Comparison of ENCODE assay signal across 10 cellular contexts in genomic region chr1:39270368-39270767, GRCh38.
DNase-seq lines count a peak whose midpoint lies in the region; ATAC-seq, FAIRE-seq and TF ChIP-seq lines count a peak whose summit lies in the region.
"Had no signal": no experiment of that assay in that cellular context is flagged by ENCODE, and none has a peak within 500 bp of the region (broad histone marks: within the 10 kb centered on the region; RNA-seq: fewer than 3 reads in every experiment).

No MANE protein-coding gene starts in this region.

- peak overlapping the region; percentile 76 for H3K27ac ChIP-seq in left ventricle myocardium inferior (replicated peaks)
- peak overlapping the region in 4 of 12 donors; percentile 21 to 84 (median 49) for H3K27ac ChIP-seq in heart left ventricle
- H3K27ac ChIP-seq in astrocyte (ENCODE audit: low read depth, low read length), result no peak overlapping the region
- H3K27ac ChIP-seq in uterus, result peak overlapping the region; percentile 90 to 96

- H3K4me3 Mint-ChIP-seq in astrocyte (ENCODE audit: unreplicated experiment), result peak overlapping the region; percentile 73
- peak overlapping the region; percentile 6 for H3K4me3 Mint-ChIP-seq in mesothelial cell of epicardium

- H3K27me3 Mint-ChIP-seq in astrocyte (ENCODE audit: low read depth, unreplicated experiment), result no peaks in the 10 kb centered on the region
- no peaks in the 10 kb centered on the region for H3K27me3 Mint-ChIP-seq in mesothelial cell of epicardium (ENCODE audit: low read depth)

- H3K36me3 ChIP-seq in left ventricle myocardium inferior, result no peaks in the 10 kb centered on the region
- H3K36me3 ChIP-seq in heart left ventricle, result peaks cover 0 to 16% (median 0%) of the 10 kb centered on the region in 9 donors
- H3K36me3 ChIP-seq in astrocyte (ENCODE audit: insufficient read depth, low read length), result peaks cover 5% of the 10 kb centered on the region
- no peaks in the 10 kb centered on the region for H3K36me3 ChIP-seq in uterus

- no peak for ATAC-seq in heart left ventricle
- ATAC-seq in HG03521 (IDR thresholded peaks at IDR 0.05; ENCODE audit: unreplicated experiment), result no peak
- no peak for ATAC-seq in HG03565 (IDR thresholded peaks at IDR 0.05; ENCODE audit: unreplicated experiment)

- H3K9ac ChIP-seq in astrocyte (ENCODE audit: low read length), result no peak overlapping the region

- peaks cover 94% of the 10 kb centered on the region for H3K79me2 ChIP-seq in astrocyte (ENCODE audit: insufficient read depth, low read length)

- FAIRE-seq in astrocyte (lab: Jason Lieb, UNC), result no peak

- no peak overlapping the region for H2AFZ ChIP-seq in astrocyte (ENCODE audit: low read depth, low read length)

- H3K4me1 Mint-ChIP-seq in astrocyte (ENCODE audit: low read depth, unreplicated experiment), result peaks cover 56% of the 10 kb centered on the region
- H3K4me1 Mint-ChIP-seq in mesothelial cell of epicardium, result peaks cover 48% of the 10 kb centered on the region

- H3K9me3 ChIP-seq in left ventricle myocardium inferior (replicated peaks) (no peaks in the 10 kb centered on the region), heart left ventricle (no peaks in the 10 kb centered on the region), astrocyte (ENCODE audit: insufficient read depth, low read depth, low read length) (no peaks in the 10 kb centered on the region), uterus (no peaks in the 10 kb centered on the region)

- intact Hi-C loops in left ventricle myocardium inferior (cut with micrococcal nuclease) (no loop called here), heart left ventricle (cut with DNase I) (loop anchor here in 2 of 10 donors (5.0 to 10.0 kb wide), 2 partner anchors 168 to 264 kb away; no protein-coding TSS in a partner anchor), uterus (cut with DNase I; ENCODE audit: low total_unique reads) (no loop called here)

- DNase-seq in left ventricle myocardium inferior (no peak), heart left ventricle (no peak), astrocyte (ENCODE audit: low read depth) (no peak), mesothelial cell of epicardium (ENCODE audit: low spot score in 2 of 2, unreplicated experiment in 2 of 2) (no peak), uterus (no peak), medulla oblongata (ENCODE audit: extremely low spot score) (no peak)
- DNase-seq: NCI-H1048, SIG-M5 had no signal

- H3K4me2 ChIP-seq in astrocyte (ENCODE audit: low read length), result no peak overlapping the region

- H3K36me3 Mint-ChIP-seq in astrocyte (ENCODE audit: low read depth, unreplicated experiment), result peaks cover 8% of the 10 kb centered on the region
- no peaks in the 10 kb centered on the region for H3K36me3 Mint-ChIP-seq in mesothelial cell of epicardium

- H3K4me3 ChIP-seq in left ventricle myocardium inferior (no peak overlapping the region), heart left ventricle (peak overlapping the region in 1 of 12 donors; percentile 6), astrocyte (ENCODE audit: insufficient read depth, low read depth, low read length) (no peak overlapping the region), uterus (peak overlapping the region; percentile 1 to 12)

- H3K27me3 ChIP-seq in left ventricle myocardium inferior (ENCODE audit: low read depth) (no peaks in the 10 kb centered on the region), heart left ventricle (no peaks in the 10 kb centered on the region), astrocyte (ENCODE audit: insufficient read depth, low read length) (no peaks in the 10 kb centered on the region), uterus (no peaks in the 10 kb centered on the region)

- TF ChIP-seq POLR2A in heart left ventricle (IDR thresholded peaks at IDR 0.05) (no peak), uterus (IDR thresholded peaks at IDR 0.05) (no peak)

- H3K27ac Mint-ChIP-seq in astrocyte (ENCODE audit: unreplicated experiment), result peak overlapping the region; percentile 82
- peak overlapping the region; percentile 26 for H3K27ac Mint-ChIP-seq in mesothelial cell of epicardium

- TF ChIP-seq CTCF in left ventricle myocardium inferior (IDR thresholded peaks at IDR 0.05; ENCODE audit: borderline replicate concordance) (no peak), heart left ventricle (IDR thresholded peaks at IDR 0.05) (no peak), astrocyte (IDR thresholded peaks at IDR 0.05; ENCODE audit: insufficient read depth, low read depth, low read length) (no peak), mesothelial cell of epicardium (IDR thresholded peaks at IDR 0.05; ENCODE audit: unreplicated experiment) (no peak), uterus (IDR thresholded peaks at IDR 0.05) (no peak)

- H3K4me1 ChIP-seq in left ventricle myocardium inferior, result peaks cover 84% of the 10 kb centered on the region
- H3K4me1 ChIP-seq in heart left ventricle, result peaks cover 7 to 85% (median 70%) of the 10 kb centered on the region in 12 donors
- peaks cover 18% of the 10 kb centered on the region for H3K4me1 ChIP-seq in astrocyte (ENCODE audit: insufficient read depth, low read length)
- peaks cover 0 to 20% of the 10 kb centered on the region in 2 donors for H3K4me1 ChIP-seq in uterus

- H3K9me3 Mint-ChIP-seq in astrocyte (ENCODE audit: unreplicated experiment) (no peaks in the 10 kb centered on the region), mesothelial cell of epicardium (no peaks in the 10 kb centered on the region)

- H4K20me1 ChIP-seq in astrocyte (ENCODE audit: insufficient read depth, low read length), result peaks cover 82% of the 10 kb centered on the region

Comparison
In these comparisons a context has a peak if more than half of its experiments do, and no peak if none do; other contexts are left out.
1. H3K4me3 ChIP-seq: peak in uterus (2 of 2); none in left ventricle myocardium inferior (single experiment) and astrocyte (single experiment).